ENCODE assay signal across 2 cellular contexts in the genomic region with DNA sequence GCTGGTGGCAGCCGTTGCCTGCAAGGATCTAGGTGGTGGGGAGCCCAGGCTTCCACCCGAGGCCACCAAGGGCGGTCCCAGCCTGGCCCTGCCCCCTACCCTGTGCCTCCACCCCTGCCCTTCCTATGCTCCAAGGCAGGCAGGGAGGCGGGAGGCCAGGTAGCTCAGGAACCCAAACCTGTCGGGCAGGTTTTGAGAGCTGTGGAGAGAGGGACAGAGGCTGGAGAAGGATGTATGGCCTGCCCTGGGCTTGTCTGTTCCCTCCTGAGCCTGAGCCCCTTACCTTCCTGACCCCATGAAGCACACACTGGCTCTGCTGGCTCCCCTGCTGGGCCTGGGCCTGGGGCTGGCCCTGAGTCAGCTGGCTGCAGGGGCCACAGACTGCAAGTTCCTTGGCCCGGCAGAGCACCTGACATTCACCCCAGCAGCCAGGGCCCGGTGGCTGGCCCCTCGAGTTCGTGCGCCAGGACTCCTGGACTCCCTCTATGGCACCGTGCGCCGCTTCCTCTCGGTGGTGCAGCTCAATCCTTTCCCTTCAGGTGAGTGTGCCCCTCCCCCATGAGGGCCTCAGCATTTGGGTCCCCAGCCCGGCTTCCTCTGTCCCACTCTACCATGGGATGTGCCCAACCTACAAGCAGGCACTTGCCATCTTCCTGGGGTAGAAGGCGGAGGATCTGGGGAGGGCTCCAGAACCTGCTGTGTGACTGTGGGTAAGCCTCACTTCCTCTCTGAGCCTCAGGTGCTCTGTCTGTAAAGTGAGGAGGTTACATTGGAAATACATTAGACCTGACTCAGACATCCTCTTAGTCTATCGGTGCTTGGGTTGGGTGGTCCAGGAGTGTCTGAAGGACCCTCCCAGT.
TF ChIP-seq lines count a peak whose summit lies in the region.

A gene with protein sequence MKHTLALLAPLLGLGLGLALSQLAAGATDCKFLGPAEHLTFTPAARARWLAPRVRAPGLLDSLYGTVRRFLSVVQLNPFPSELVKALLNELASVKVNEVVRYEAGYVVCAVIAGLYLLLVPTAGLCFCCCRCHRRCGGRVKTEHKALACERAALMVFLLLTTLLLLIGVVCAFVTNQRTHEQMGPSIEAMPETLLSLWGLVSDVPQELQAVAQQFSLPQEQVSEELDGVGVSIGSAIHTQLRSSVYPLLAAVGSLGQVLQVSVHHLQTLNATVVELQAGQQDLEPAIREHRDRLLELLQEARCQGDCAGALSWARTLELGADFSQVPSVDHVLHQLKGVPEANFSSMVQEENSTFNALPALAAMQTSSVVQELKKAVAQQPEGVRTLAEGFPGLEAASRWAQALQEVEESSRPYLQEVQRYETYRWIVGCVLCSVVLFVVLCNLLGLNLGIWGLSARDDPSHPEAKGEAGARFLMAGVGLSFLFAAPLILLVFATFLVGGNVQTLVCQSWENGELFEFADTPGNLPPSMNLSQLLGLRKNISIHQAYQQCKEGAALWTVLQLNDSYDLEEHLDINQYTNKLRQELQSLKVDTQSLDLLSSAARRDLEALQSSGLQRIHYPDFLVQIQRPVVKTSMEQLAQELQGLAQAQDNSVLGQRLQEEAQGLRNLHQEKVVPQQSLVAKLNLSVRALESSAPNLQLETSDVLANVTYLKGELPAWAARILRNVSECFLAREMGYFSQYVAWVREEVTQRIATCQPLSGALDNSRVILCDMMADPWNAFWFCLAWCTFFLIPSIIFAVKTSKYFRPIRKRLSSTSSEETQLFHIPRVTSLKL (plus strand): TSS at position 159 of the 860 bp plus-strand sequence. CDS start 137 bp downstream, at position 296.

TF ChIP-seq in Ishikawa, 13 proteins besides CTCF, POLR2A, EP300 and RAD21:
- TF ChIP-seq FOXM1 (IDR thresholded peaks at IDR 0.05; ENCODE audit: borderline replicate concordance, low read depth) = no peak
- TF ChIP-seq NFIC (IDR thresholded peaks at IDR 0.05) = no peak
- TF ChIP-seq CREB1 (IDR thresholded peaks at IDR 0.05; ENCODE audit: low read depth) = no peak
- TF ChIP-seq, protein P1, sequence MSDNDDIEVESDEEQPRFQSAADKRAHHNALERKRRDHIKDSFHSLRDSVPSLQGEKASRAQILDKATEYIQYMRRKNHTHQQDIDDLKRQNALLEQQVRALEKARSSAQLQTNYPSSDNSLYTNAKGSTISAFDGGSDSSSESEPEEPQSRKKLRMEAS (IDR thresholded peaks at IDR 0.05) = peak; percentile 54; the same call in 1 of the 2 replicates
- TF ChIP-seq TAF1 (IDR thresholded peaks at IDR 0.05; ENCODE audit: low read depth) = no peak
- TF ChIP-seq ZBTB7A (IDR thresholded peaks at IDR 0.05; ENCODE audit: low read depth) = 0 out of 2 replicates have a peak, but pooled peaks have one; percentile 5
- TF ChIP-seq, protein P2, sequence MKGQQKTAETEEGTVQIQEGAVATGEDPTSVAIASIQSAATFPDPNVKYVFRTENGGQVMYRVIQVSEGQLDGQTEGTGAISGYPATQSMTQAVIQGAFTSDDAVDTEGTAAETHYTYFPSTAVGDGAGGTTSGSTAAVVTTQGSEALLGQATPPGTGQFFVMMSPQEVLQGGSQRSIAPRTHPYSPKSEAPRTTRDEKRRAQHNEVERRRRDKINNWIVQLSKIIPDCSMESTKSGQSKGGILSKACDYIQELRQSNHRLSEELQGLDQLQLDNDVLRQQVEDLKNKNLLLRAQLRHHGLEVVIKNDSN (IDR thresholded peaks at IDR 0.05) = no peak
- TF ChIP-seq CEBPB (IDR thresholded peaks at IDR 0.05) = no peak
- TF ChIP-seq EGR1 (IDR thresholded peaks at IDR 0.05) = no peak
- TF ChIP-seq TCF12 (IDR thresholded peaks at IDR 0.05; ENCODE audit: low read depth) = peak; percentile 40; the same call in 1 of the 2 replicates
- no peak for TF ChIP-seq YY1 (IDR thresholded peaks at IDR 0.05; ENCODE audit: low read depth)
- TF ChIP-seq, protein P3, sequence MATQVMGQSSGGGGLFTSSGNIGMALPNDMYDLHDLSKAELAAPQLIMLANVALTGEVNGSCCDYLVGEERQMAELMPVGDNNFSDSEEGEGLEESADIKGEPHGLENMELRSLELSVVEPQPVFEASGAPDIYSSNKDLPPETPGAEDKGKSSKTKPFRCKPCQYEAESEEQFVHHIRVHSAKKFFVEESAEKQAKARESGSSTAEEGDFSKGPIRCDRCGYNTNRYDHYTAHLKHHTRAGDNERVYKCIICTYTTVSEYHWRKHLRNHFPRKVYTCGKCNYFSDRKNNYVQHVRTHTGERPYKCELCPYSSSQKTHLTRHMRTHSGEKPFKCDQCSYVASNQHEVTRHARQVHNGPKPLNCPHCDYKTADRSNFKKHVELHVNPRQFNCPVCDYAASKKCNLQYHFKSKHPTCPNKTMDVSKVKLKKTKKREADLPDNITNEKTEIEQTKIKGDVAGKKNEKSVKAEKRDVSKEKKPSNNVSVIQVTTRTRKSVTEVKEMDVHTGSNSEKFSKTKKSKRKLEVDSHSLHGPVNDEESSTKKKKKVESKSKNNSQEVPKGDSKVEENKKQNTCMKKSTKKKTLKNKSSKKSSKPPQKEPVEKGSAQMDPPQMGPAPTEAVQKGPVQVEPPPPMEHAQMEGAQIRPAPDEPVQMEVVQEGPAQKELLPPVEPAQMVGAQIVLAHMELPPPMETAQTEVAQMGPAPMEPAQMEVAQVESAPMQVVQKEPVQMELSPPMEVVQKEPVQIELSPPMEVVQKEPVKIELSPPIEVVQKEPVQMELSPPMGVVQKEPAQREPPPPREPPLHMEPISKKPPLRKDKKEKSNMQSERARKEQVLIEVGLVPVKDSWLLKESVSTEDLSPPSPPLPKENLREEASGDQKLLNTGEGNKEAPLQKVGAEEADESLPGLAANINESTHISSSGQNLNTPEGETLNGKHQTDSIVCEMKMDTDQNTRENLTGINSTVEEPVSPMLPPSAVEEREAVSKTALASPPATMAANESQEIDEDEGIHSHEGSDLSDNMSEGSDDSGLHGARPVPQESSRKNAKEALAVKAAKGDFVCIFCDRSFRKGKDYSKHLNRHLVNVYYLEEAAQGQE (IDR thresholded peaks at IDR 0.05; ENCODE audit: low read depth) = no peak
- peak; percentile 46 for TF ChIP-seq TEAD4 (IDR thresholded peaks at IDR 0.05)

TF ChIP-seq in SK-N-SH, 30 proteins besides CTCF, POLR2A, EP300 and RAD21:
- no peak for TF ChIP-seq SIN3A (IDR thresholded peaks at IDR 0.05; ENCODE audit: borderline replicate concordance, low read depth, low read length)
- no peak for TF ChIP-seq MEF2A (IDR thresholded peaks at IDR 0.05; ENCODE audit: borderline replicate concordance, low read depth)
- TF ChIP-seq TAF1 (IDR thresholded peaks at IDR 0.05; ENCODE audit: borderline replicate concordance, low read depth, low read length) = no peak
- no peak for TF ChIP-seq SMC3 (IDR thresholded peaks at IDR 0.05; ENCODE audit: low read depth, low read length)
- no peak for TF ChIP-seq MXI1 (IDR thresholded peaks at IDR 0.05; ENCODE audit: low read depth, low read length)
- no peak for TF ChIP-seq GABPA (IDR thresholded peaks at IDR 0.05; ENCODE audit: low read depth)
- no peak for TF ChIP-seq RFX5 (IDR thresholded peaks at IDR 0.05; ENCODE audit: low read length)
- TF ChIP-seq EZH2phosphoT487 (IDR thresholded peaks at IDR 0.05; ENCODE audit: borderline replicate concordance, low read depth) = no peak
- no peak for TF ChIP-seq FOXJ3 (CRISPR knock-in tag; IDR thresholded peaks at IDR 0.05)
- TF ChIP-seq RCOR1 (IDR thresholded peaks at IDR 0.05; ENCODE audit: low read length) = no peak
- TF ChIP-seq, protein P4, sequence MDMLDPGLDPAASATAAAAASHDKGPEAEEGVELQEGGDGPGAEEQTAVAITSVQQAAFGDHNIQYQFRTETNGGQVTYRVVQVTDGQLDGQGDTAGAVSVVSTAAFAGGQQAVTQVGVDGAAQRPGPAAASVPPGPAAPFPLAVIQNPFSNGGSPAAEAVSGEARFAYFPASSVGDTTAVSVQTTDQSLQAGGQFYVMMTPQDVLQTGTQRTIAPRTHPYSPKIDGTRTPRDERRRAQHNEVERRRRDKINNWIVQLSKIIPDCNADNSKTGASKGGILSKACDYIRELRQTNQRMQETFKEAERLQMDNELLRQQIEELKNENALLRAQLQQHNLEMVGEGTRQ (IDR thresholded peaks at IDR 0.05; ENCODE audit: borderline replicate concordance, low read depth, low read length) = no peak
- TF ChIP-seq, protein P3 (IDR thresholded peaks at IDR 0.05; ENCODE audit: low read depth, low read length) = no peak
- no peak for TF ChIP-seq ELF1 (IDR thresholded peaks at IDR 0.05)
- TF ChIP-seq GATA2 (CRISPR knock-in tag; IDR thresholded peaks at IDR 0.05) = no peak
